9 cellular contexts compared by ENCODE assay signal in genomic region chr17:80264048-80264792, GRCh38. TPM values are rescaled to one million over a fixed set of nuclear protein-coding genes. Genes with fewer than 3 reads are reported as not detected.
DNase-seq lines count a peak whose midpoint lies in the region; ATAC-seq, FAIRE-seq and TF ChIP-seq lines count a peak whose summit lies in the region.
"Had no signal": no experiment of that assay in that cellular context is flagged by ENCODE, and none has a peak within 500 bp of the region (broad histone marks: within the 10 kb centered on the region; RNA-seq: fewer than 3 reads in every experiment).

No MANE protein-coding gene starts in this region.

- TF ChIP-seq CTCF in CD4-positive, alpha-beta T cell (IDR thresholded peaks at IDR 0.05): no peak
- TF ChIP-seq CTCF in Peyer's patch (IDR thresholded peaks at IDR 0.05): no peak
- TF ChIP-seq CTCF in body of pancreas (IDR thresholded peaks at IDR 0.05): no peak
- TF ChIP-seq CTCF in pancreas (IDR thresholded peaks at IDR 0.05): no peak
- no peak for TF ChIP-seq CTCF in GM10266 (IDR thresholded peaks at IDR 0.05; ENCODE audit: control insufficient read depth, insufficient read depth, low read depth, missing control alignments)
- no peak for TF ChIP-seq CTCF in D721Med (IDR thresholded peaks at IDR 0.05; ENCODE audit: insufficient read depth, missing control alignments)

- no peaks in the 10 kb centered on the region for H3K27me3 ChIP-seq in CD4-positive, alpha-beta T cell (ENCODE audit: control insufficient read depth, insufficient read depth, low read length)
- no peaks in the 10 kb centered on the region for H3K27me3 ChIP-seq in Peyer's patch
- H3K27me3 ChIP-seq in body of pancreas: no peaks in the 10 kb centered on the region
- H3K27me3 ChIP-seq in pancreas: no peaks in the 10 kb centered on the region

- H3K27ac ChIP-seq in CD4-positive, alpha-beta T cell (ENCODE audit: low read depth, low read length): peak overlapping the region; percentile 76
- H3K27ac ChIP-seq in Peyer's patch (peak overlapping the region; percentile 63 to 100 (median 100)), body of pancreas (peak overlapping the region; percentile 72 to 99 (median 96)), pancreas (peak overlapping the region; percentile 20 to 99 (median 73))

- H3K36me3 ChIP-seq in Peyer's patch: peaks cover 0 to 27% (median 0%) of the 10 kb centered on the region in 3 donors
- no peaks in the 10 kb centered on the region for H3K36me3 ChIP-seq in body of pancreas (replicated peaks in 1 of 2; ENCODE audit: insufficient read depth in 1 of 2, low read depth in 2 of 2)
- no peaks in the 10 kb centered on the region for H3K36me3 ChIP-seq in pancreas

- peak overlapping the region; percentile 94 for H3K27ac Mint-ChIP-seq in CD4-positive, alpha-beta T cell

- no peaks in the 10 kb centered on the region for H3K27me3 Mint-ChIP-seq in CD4-positive, alpha-beta T cell

- H3K4me3 ChIP-seq in Peyer's patch (peak overlapping the region; percentile 36 to 65 (median 61)), body of pancreas (peak overlapping the region in 1 of 2 donors; percentile 9), pancreas (peak overlapping the region; percentile 8 to 52 (median 30))

- 63 to 74% methylated on average over 16 of the region's 16 CpGs for WGBS in body of pancreas, 2 donors
- WGBS in pancreas, 2 donors: 72 to 75% methylated on average over 16 of the region's 16 CpGs

- intact Hi-C loops in CD4-positive, alpha-beta T cell (cut with DNase I, micrococcal nuclease): loop anchor here in 1 of 2 experiments (10.0 kb wide), 1 partner anchor 1251 kb away; the partner anchor contains the start of gene ACTG1
- intact Hi-C loops in body of pancreas (cut with DNase I): loop anchor here (10.0 kb wide), 1 partner anchor 169 kb away; no protein-coding TSS in a partner anchor
- intact Hi-C loops in pancreas (cut with DNase I): no loop called here

- CTCF ChIA-PET in CD4-positive, alpha-beta T cell (lab: Charles Lee): no interaction called here

- no peaks in the 10 kb centered on the region for H3K9me3 Mint-ChIP-seq in CD4-positive, alpha-beta T cell

- H3K4me1 ChIP-seq in Peyer's patch: peaks cover 3 to 37% (median 20%) of the 10 kb centered on the region in 4 donors
- peaks cover 47% of the 10 kb centered on the region for H3K4me1 ChIP-seq in body of pancreas
- H3K4me1 ChIP-seq in pancreas: peaks cover 0 to 19% (median 12%) of the 10 kb centered on the region in 3 donors

- POLR2A ChIA-PET in CD4-positive, alpha-beta T cell (lab: Charles Lee): interaction anchor here (0.6 kb wide), 2 partner anchors 9 to 25 kb away, joined by 3 read pairs; no protein-coding TSS in a partner anchor

- ATAC-seq in CD4-positive, alpha-beta T cell (ENCODE audit: poor library complexity): no peak
- ATAC-seq in body of pancreas: no peak
- ATAC-seq in pancreas: no peak
- ATAC-seq in esophagus mucosa: no peak

- H3K4me1 Mint-ChIP-seq in CD4-positive, alpha-beta T cell (ENCODE audit: low read depth): peaks cover 51% of the 10 kb centered on the region

- H3K9me3 ChIP-seq in CD4-positive, alpha-beta T cell (ENCODE audit: control insufficient read depth, low read length): no peaks in the 10 kb centered on the region
- H3K9me3 ChIP-seq in Peyer's patch: no peaks in the 10 kb centered on the region
- H3K9me3 ChIP-seq in body of pancreas: no peaks in the 10 kb centered on the region
- H3K9me3 ChIP-seq in pancreas: no peaks in the 10 kb centered on the region

- TF ChIP-seq POLR2A in Peyer's patch (IDR thresholded peaks at IDR 0.05) (no peak), body of pancreas (IDR thresholded peaks at IDR 0.05) (no peak)

- no peak for FAIRE-seq in pancreas (lab: Jason Lieb, UNC)
- FAIRE-seq in D721Med (lab: Jason Lieb, UNC): no peak
- FAIRE-seq: endometrium had no signal

- peak overlapping the region; percentile 98 for H3K4me3 Mint-ChIP-seq in CD4-positive, alpha-beta T cell

- peaks cover 29% of the 10 kb centered on the region for H3K36me3 Mint-ChIP-seq in CD4-positive, alpha-beta T cell (ENCODE audit: low read depth)

- DNase-seq in CD4-positive, alpha-beta T cell: peak; percentile 23 to 69 (median 51)
- DNase-seq in Peyer's patch (peak in 2 of 3 donors; percentile 63 to 79), body of pancreas (no peak), pancreas (peak in 1 of 6 donors; percentile 73), GM10266 (ENCODE audit: extremely low spot score) (no peak), D721Med (ENCODE audit: insufficient read length, low spot score) (no peak), DMS53 (lab: John Stamatoyannopoulos, UW) (no peak)

RNA-seq across cellular contexts. Expression of gene RNF213, which starts 3.6 kb away (rescaled TPM):
- 100 to 1,000 TPM; 290 to 312 TPM for total RNA-seq in CD4-positive, alpha-beta T cell
- total RNA-seq in Peyer's patch: 100 to 1,000 TPM; 187 to 404 (median 293) TPM
- total RNA-seq in body of pancreas: 10 to 100 TPM; 60.7 to 69.5 TPM
- total RNA-seq in pancreas: 10 to 100 TPM; 21.9 to 94.7 (median 37.8) TPM
- polyA plus RNA-seq in pancreas: 10 to 100 TPM; 27.3 to 69.1 TPM
- 59.9 TPM for total RNA-seq in esophagus mucosa

RNA-seq across cellular contexts. Expression of gene SLC26A11, which starts 44.0 kb away (rescaled TPM):
- total RNA-seq in CD4-positive, alpha-beta T cell: 10 to 100 TPM; 46.5 to 50.9 TPM
- 10 to 100 TPM; 28.1 to 42.9 (median 33.1) TPM for total RNA-seq in Peyer's patch
- total RNA-seq in body of pancreas: 10 to 100 TPM in 1 of 2 donors, 1 to 10 TPM in 1; 7.5 to 11.5 TPM
- total RNA-seq in pancreas: 10 to 100 TPM in 1 of 6 donors, 1 to 10 TPM in 5; 5.1 to 11.9 (median 8.3) TPM
- 10 to 100 TPM; 19.3 to 23.6 TPM for polyA plus RNA-seq in pancreas
- total RNA-seq in esophagus mucosa: 7.2 TPM

RNA-seq across cellular contexts. Expression of gene SGSH, which starts 44.1 kb away (rescaled TPM):
- 100 to 1,000 TPM in 1 of 2 experiments, 10 to 100 TPM in 1; 97.9 to 102 TPM for total RNA-seq in CD4-positive, alpha-beta T cell
- total RNA-seq in Peyer's patch (100 to 1,000 TPM in 1 of 4 donors, 10 to 100 TPM in 3; 37.8 to 114 (median 60.6) TPM), body of pancreas (10 to 100 TPM; 29.6 to 42.8 TPM), pancreas (10 to 100 TPM; 21.4 to 40.3 (median 25.5) TPM), esophagus mucosa (18.9 TPM)
- 10 to 100 TPM; 52.9 to 65.2 TPM for polyA plus RNA-seq in pancreas

Comparison
In these comparisons a context has a peak if more than half of its experiments do, and no peak if none do; other contexts are left out.
1. DNase-seq: peak in CD4-positive, alpha-beta T cell (10 of 10) and Peyer's patch (2 of 3); none in body of pancreas (0 of 4), GM10266 (single experiment), D721Med (single experiment) and DMS53 (single experiment).
2. Peak in every context shown above with its lines, with median percentiles within 50 percentile points of each other: H3K27ac ChIP-seq.